Comparison of ENCODE assay signal across 24 cellular contexts in genomic region chr5:33576726-33577620, GRCh38.
"Had no signal": no experiment of that assay in that cellular context is flagged by ENCODE, and none has a peak within 500 bp of the region (broad histone marks: within the 10 kb centered on the region; RNA-seq: fewer than 3 reads in every experiment).

No MANE protein-coding gene starts in this region.

- H3K4me3 ChIP-seq: cardiac muscle cell, Peyer's patch had no signal

- H3K36me3 ChIP-seq: Peyer's patch had no signal

- DNase-seq: activated B cell treated with CpG ODN at 0.5 μM for 24 hours; activated CD4-positive, alpha-beta memory T cell treated with anti-CD3 and anti-CD28 coated beads for 36 hours; activated CD4-positive, alpha-beta T cell treated with anti-CD3 and anti-CD28 coated beads for 1 hour; activated CD4-positive, alpha-beta T cell treated with anti-CD3 and anti-CD28 coated beads, Interleukin-2, amount 10 ng/mL, durations not matched to agents 24 days and 14 days; activated gamma-delta T cell; activated naive CD4-positive, alpha-beta T cell treated with anti-CD3 and anti-CD28 coated beads for 36 hours; activated naive CD8-positive, alpha-beta T cell treated with anti-CD3 and anti-CD28 coated beads for 36 hours; activated T-cell treated with anti-CD3 and anti-CD28 coated beads for 4 hours; activated T-cell treated with anti-CD3 and anti-CD28 coated beads, Interleukin-2, amount 50 U/mL, for 48 hours; brain microvascular endothelial cell; MM.1S; NCI-H1105; NCI-H1436 treated with DMSO at 0.1 percent for 48 hours; NCI-H187; NCI-H2081; NCI-H510A treated with DMSO at 0.1 percent for 48 hours; NCI-H69; Peyer's patch; SHP77 treated with DMSO at 0.1 percent for 48 hours; T-helper 2 cell; T1000 had no signal

- H3K27ac ChIP-seq: brain microvascular endothelial cell, cardiac muscle cell, Peyer's patch, RWPE1 had no signal

- ATAC-seq: activated T-helper 17 cell treated with anti-CD3 and anti-CD28 coated beads, Interleukin-2, amount 50 U/mL, for 72 hours had no signal

- H3K27me3 ChIP-seq: brain microvascular endothelial cell, cardiac muscle cell, Peyer's patch had no signal

- H3K4me1 ChIP-seq: Peyer's patch had no signal
